ENCODE assay signal across 2 cellular contexts in genomic region chr3:37806505-37807291, GRCh38.
TF ChIP-seq lines count a peak whose summit lies in the region.

No MANE protein-coding gene starts in this region.

TF ChIP-seq in HepG2, 621 proteins besides CTCF, POLR2A, EP300 and RAD21:
- TF ChIP-seq CREB3 (CRISPR knock-in tag; IDR thresholded peaks at IDR 0.05), result no peak
- TF ChIP-seq FOSL2 (CRISPR knock-in tag; IDR thresholded peaks at IDR 0.05), result no peak
- no peak for TF ChIP-seq NFYC (CRISPR knock-in tag; IDR thresholded peaks at IDR 0.05)
- no peak for TF ChIP-seq ZNF256 (CRISPR knock-in tag; conservative IDR thresholded peaks at IDR 0.05)
- TF ChIP-seq ZNF607 (CRISPR knock-in tag; IDR thresholded peaks at IDR 0.05; ENCODE audit: borderline replicate concordance), result no peak
- no peak for TF ChIP-seq MYC (CRISPR knock-in tag; IDR thresholded peaks at IDR 0.05; ENCODE audit: borderline replicate concordance)
- no peak for TF ChIP-seq DMAP1 (CRISPR knock-in tag; IDR thresholded peaks at IDR 0.05)
- no peak for TF ChIP-seq TRIM22 (IDR thresholded peaks at IDR 0.05)
- TF ChIP-seq ZNF512B (CRISPR knock-in tag; IDR thresholded peaks at IDR 0.05; ENCODE audit: borderline replicate concordance), result no peak
- no peak for TF ChIP-seq ISL2 (CRISPR knock-in tag; IDR thresholded peaks at IDR 0.05)
- TF ChIP-seq ZNF549 (CRISPR knock-in tag; IDR thresholded peaks at IDR 0.05), result no peak
- TF ChIP-seq POLR2G (IDR thresholded peaks at IDR 0.05; ENCODE audit: low read depth, low read length), result no peak
- TF ChIP-seq PPARG (CRISPR knock-in tag; conservative IDR thresholded peaks at IDR 0.05), result no peak
- TF ChIP-seq KDM4B (CRISPR knock-in tag; IDR thresholded peaks at IDR 0.05), result no peak
- no peak for TF ChIP-seq HNRNPL (IDR thresholded peaks at IDR 0.05; ENCODE audit: low read depth, low read length)
- TF ChIP-seq ARID5B (CRISPR knock-in tag; IDR thresholded peaks at IDR 0.05), result no peak
- no peak for TF ChIP-seq PITX1 (CRISPR knock-in tag; IDR thresholded peaks at IDR 0.05)
- no peak for TF ChIP-seq AGO1 (IDR thresholded peaks at IDR 0.05; ENCODE audit: low read depth, low read length, poor library complexity, severe bottlenecking)
- TF ChIP-seq ETV5 (CRISPR knock-in tag; IDR thresholded peaks at IDR 0.05; ENCODE audit: borderline replicate concordance), result no peak
- no peak for TF ChIP-seq ZNF275 (CRISPR knock-in tag; IDR thresholded peaks at IDR 0.05; ENCODE audit: borderline replicate concordance)

TF ChIP-seq in H1, 55 proteins besides CTCF, POLR2A, EP300 and RAD21:
- TF ChIP-seq CREB1 (IDR thresholded peaks at IDR 0.05) (no peak), CEBPB (IDR thresholded peaks at IDR 0.05; ENCODE audit: low read depth, low read length) (no peak), TAF7 (optimal IDR thresholded peaks at IDR 0.05; ENCODE audit: borderline replicate concordance, low read depth, low read length) (no peak), SIN3A (conservative IDR thresholded peaks at IDR 0.05 in 1 of 2, IDR thresholded peaks at IDR 0.05 in 1 of 2; ENCODE audit: low read depth in 1 of 2, low read length in 2 of 2) (no peak), ATF2 (IDR thresholded peaks at IDR 0.05; ENCODE audit: low read length) (no peak), SRF (IDR thresholded peaks at IDR 0.05; ENCODE audit: low read depth, low read length) (no peak), E2F6 (IDR thresholded peaks at IDR 0.05) (no peak), ZNF274 (IDR thresholded peaks at IDR 0.05; ENCODE audit: borderline replicate concordance, extremely low read depth, low read length) (no peak), GTF2F1 (IDR thresholded peaks at IDR 0.05; ENCODE audit: borderline replicate concordance, low read depth, low read length) (no peak), SP2 (IDR thresholded peaks at IDR 0.05; ENCODE audit: low read length) (no peak), TBP (IDR thresholded peaks at IDR 0.05; ENCODE audit: low read depth, low read length) (no peak), RXRA (IDR thresholded peaks at IDR 0.05; ENCODE audit: insufficient read depth, low read depth, low read length) (no peak), SUZ12 (IDR thresholded peaks at IDR 0.05; ENCODE audit: low read length) (no peak), TEAD4 (IDR thresholded peaks at IDR 0.05; ENCODE audit: low read depth, low read length) (no peak)
